ENCODE assay signal across 8 cellular contexts in the genomic region with DNA sequence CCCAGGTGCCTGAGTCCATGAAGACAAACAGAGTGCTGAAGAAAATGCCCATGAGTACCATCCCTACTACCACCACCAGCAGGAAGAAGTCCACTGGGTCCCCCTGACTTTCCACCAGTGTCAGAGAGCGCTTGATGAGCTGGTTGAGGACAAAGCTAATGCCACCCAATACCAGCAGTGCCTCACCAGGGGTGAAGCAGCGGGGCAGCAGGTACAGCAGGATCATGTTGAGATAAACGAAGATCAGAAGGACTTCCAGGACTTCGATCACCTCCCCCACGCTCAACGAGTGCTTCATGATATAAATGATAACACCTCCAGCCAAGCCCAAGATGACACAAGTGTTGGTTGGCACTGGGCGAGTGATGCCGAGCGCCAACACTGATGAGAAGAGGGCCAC. TPM values are rescaled to one million over a fixed set of nuclear protein-coding genes. Genes with fewer than 3 reads are reported as not detected.
A peak's percentile ranks its signal among the peaks of the same experiment; 100 is the strongest.
DNase-seq lines count a peak whose midpoint lies in the region; TF ChIP-seq lines count a peak whose summit lies in the region.

No MANE protein-coding gene starts in this region.

- intact Hi-C loops in activated CD4-positive, alpha-beta T cell treated with anti-CD3 and anti-CD28 coated beads, Interleukin-2, amount 10 ng/mL, durations not matched to agents 24 days and 14 days (cut with micrococcal nuclease): loop anchor here (5.0 kb wide), 1 partner anchor 259 kb away; the partner anchor contains the start of gene SET
- intact Hi-C loops in adrenal gland (cut with DNase I): no loop called here

- H3K27me3 Mint-ChIP-seq in activated CD4-positive, alpha-beta T cell treated with anti-CD3 and anti-CD28 coated beads, Interleukin-2, amount 10 ng/mL, durations not matched to agents 24 days and 14 days: no peaks in the 10 kb centered on the region

- H3K27ac ChIP-seq in adrenal gland: peak overlapping the region in 3 of 5 donors; percentile 93 to 99 (median 97)
- H3K27ac ChIP-seq in layer of hippocampus (ENCODE audit: low read depth, low read length): peak overlapping the region; percentile 88
- peak overlapping the region; percentile 75 for H3K27ac ChIP-seq in temporal lobe (ENCODE audit: low read depth, low read length)

- peak overlapping the region; percentile 92 for H3K4me3 Mint-ChIP-seq in activated CD4-positive, alpha-beta T cell treated with anti-CD3 and anti-CD28 coated beads, Interleukin-2, amount 10 ng/mL, durations not matched to agents 24 days and 14 days

- H3K9me3 ChIP-seq in adrenal gland (replicated peaks in 1 of 3): no peaks in the 10 kb centered on the region

- peak; percentile 63 for DNase-seq in activated CD4-positive, alpha-beta T cell treated with anti-CD3 and anti-CD28 coated beads, Interleukin-2, amount 10 ng/mL, durations not matched to agents 24 days and 14 days
- DNase-seq in activated CD4-positive, alpha-beta T cell treated with anti-CD3 and anti-CD28 coated beads, Interleukin-2, amount 50 U/mL, for 1 hour: no peak
- DNase-seq in adrenal gland: no peak
- no peak for DNase-seq in NCI-H1436 treated with DMSO at 0.1 percent for 48 hours (lab: John Stamatoyannopoulos, UW)
- no peak for DNase-seq in stimulated activated naive CD4-positive, alpha-beta T cell (lab: John Stamatoyannopoulos, UW)
- no peak for DNase-seq in activated effector memory CD4-positive, alpha-beta T cell treated with Interleukin-2 at 50 U/mL for 16 hours

- H3K4me1 ChIP-seq in adrenal gland (replicated peaks in 1 of 2): peaks cover 12 to 34% of the 10 kb centered on the region in 2 donors

- no peak for TF ChIP-seq CTCF in adrenal gland (IDR thresholded peaks at IDR 0.05)

- H3K4me1 Mint-ChIP-seq in activated CD4-positive, alpha-beta T cell treated with anti-CD3 and anti-CD28 coated beads, Interleukin-2, amount 10 ng/mL, durations not matched to agents 24 days and 14 days: peaks cover 31% of the 10 kb centered on the region

- WGBS in adrenal gland, 4 donors: 79 to 96% (median 79%) methylated on average over 4 to 9 of the region's 9 CpGs

- peaks cover 0 to 7% of the 10 kb centered on the region in 2 donors for H3K36me3 ChIP-seq in adrenal gland (replicated peaks in 1 of 2)

- TF ChIP-seq POLR2A in adrenal gland (IDR thresholded peaks at IDR 0.05): no peak

- H3K4me3 ChIP-seq in adrenal gland: peak overlapping the region in 3 of 4 donors; percentile 45 to 83 (median 70)

- H3K27me3 ChIP-seq in adrenal gland (no peaks in the 10 kb centered on the region), layer of hippocampus (ENCODE audit: control insufficient read depth, insufficient read depth, low read length) (no peaks in the 10 kb centered on the region)

- peak overlapping the region; percentile 99 for H3K27ac Mint-ChIP-seq in activated CD4-positive, alpha-beta T cell treated with anti-CD3 and anti-CD28 coated beads, Interleukin-2, amount 10 ng/mL, durations not matched to agents 24 days and 14 days

- H3K36me3 Mint-ChIP-seq in activated CD4-positive, alpha-beta T cell treated with anti-CD3 and anti-CD28 coated beads, Interleukin-2, amount 10 ng/mL, durations not matched to agents 24 days and 14 days (ENCODE audit: low read depth): peaks cover 31% of the 10 kb centered on the region

- no peaks in the 10 kb centered on the region for H3K9me3 Mint-ChIP-seq in activated CD4-positive, alpha-beta T cell treated with anti-CD3 and anti-CD28 coated beads, Interleukin-2, amount 10 ng/mL, durations not matched to agents 24 days and 14 days

RNA-seq across cellular contexts. Expression of gene DOLK, which starts 0.9 kb away (rescaled TPM):
- 15.2 and 15.9 TPM in 2 replicates for total RNA-seq in activated CD4-positive, alpha-beta T cell treated with anti-CD3 and anti-CD28 coated beads, Interleukin-2, amount 10 ng/mL, durations not matched to agents 24 days and 14 days
- total RNA-seq in adrenal gland (10 to 100 TPM; 19.6 to 42.3 (median 29.9) TPM), temporal lobe (7.1 TPM)
- polyA plus RNA-seq in adrenal gland: 10 to 100 TPM in 2 of 3 donors, 1 to 10 TPM in 1; 4.6 to 25.3 (median 10.3) TPM

RNA-seq across cellular contexts. Expression of gene NUP188, which starts 1.0 kb away (rescaled TPM):
- 162 and 176 TPM in 2 replicates for total RNA-seq in activated CD4-positive, alpha-beta T cell treated with anti-CD3 and anti-CD28 coated beads, Interleukin-2, amount 10 ng/mL, durations not matched to agents 24 days and 14 days
- total RNA-seq in adrenal gland (100 to 1,000 TPM in 1 of 8 donors, 10 to 100 TPM in 7; 20.2 to 122 (median 44.4) TPM), temporal lobe (24.8 TPM)
- 10 to 100 TPM; 26.4 to 32.0 (median 26.4) TPM for polyA plus RNA-seq in adrenal gland

RNA-seq across cellular contexts. Expression of gene PHYHD1, which starts 25.8 kb away (rescaled TPM):
- total RNA-seq in activated CD4-positive, alpha-beta T cell treated with anti-CD3 and anti-CD28 coated beads, Interleukin-2, amount 10 ng/mL, durations not matched to agents 24 days and 14 days: 0.45 and 0.47 TPM in 2 replicates
- 10 to 100 TPM; 10.5 to 56.5 (median 30.9) TPM for total RNA-seq in adrenal gland
- polyA plus RNA-seq in adrenal gland: 10 to 100 TPM in 2 of 3 donors, 1 to 10 TPM in 1; 9.1 to 86.6 (median 64.9) TPM
- total RNA-seq in temporal lobe: 1.2 TPM
